ENCODE assay signal across 21 cellular contexts in genomic region chr15:38238311-38238710, GRCh38. TPM values are rescaled to one million over a fixed set of nuclear protein-coding genes. Genes with fewer than 3 reads are reported as not detected.
DNase-seq lines count a peak whose midpoint lies in the region; ATAC-seq and TF ChIP-seq lines count a peak whose summit lies in the region.
"Had no signal": no experiment of that assay in that cellular context is flagged by ENCODE, and none has a peak within 500 bp of the region (broad histone marks: within the 10 kb centered on the region; RNA-seq: fewer than 3 reads in every experiment).

No MANE protein-coding gene starts in this region.

- peak; percentile 41 for ATAC-seq in GM18519 (IDR thresholded peaks at IDR 0.05; ENCODE audit: low FRiP score, unreplicated experiment)
- peak; percentile 70 for ATAC-seq in GM21390 (IDR thresholded peaks at IDR 0.05; ENCODE audit: unreplicated experiment)
- peak; percentile 48 for ATAC-seq in HG03354 (IDR thresholded peaks at IDR 0.05; ENCODE audit: poor library complexity, severe bottlenecking, unreplicated experiment)
- no peak for ATAC-seq in heart right ventricle
- ATAC-seq: activated naive CD4-positive, alpha-beta T cell treated with anti-CD3 and anti-CD28 coated beads, Interleukin-2, amount 50 U/mL, for 72 hours; sciatic nerve had no signal

- TF ChIP-seq CTCF in heart right ventricle (IDR thresholded peaks at IDR 0.05) = no peak

- DNase-seq in NCI-H2227 (lab: John Stamatoyannopoulos, UW; ENCODE audit: unreplicated experiment) (no peak), epidermal melanocyte (ENCODE audit: insufficient read length, low spot score) (no peak), heart right ventricle (no peak), NCI-H82 (lab: John Stamatoyannopoulos, UW) (no peak)
- DNase-seq: activated CD4-positive, alpha-beta T cell treated with anti-CD3 and anti-CD28 coated beads, Interleukin-2, amount 50 U/mL, for 48 hours; DMS79 treated with DMSO at 0.1 percent for 48 hours; islet precursor cell; left ventricle myocardium inferior; mesendoderm; NCI-H1048; NCI-H1694; NCI-H524; stimulated activated naive CD4-positive, alpha-beta T cell had no signal

- no peak overlapping the region for H3K4me3 ChIP-seq in heart right ventricle
- H3K4me3 ChIP-seq: breast epithelium, left ventricle myocardium inferior, suprapubic skin had no signal

- no peaks in the 10 kb centered on the region for H3K27me3 ChIP-seq in heart right ventricle
- H3K27me3 ChIP-seq: breast epithelium, suprapubic skin had no signal

- intact Hi-C loops in heart right ventricle (cut with DNase I) = loop anchor here in 1 of 10 donors (10.0 kb wide), 1 partner anchor 154 kb away; no protein-coding TSS in a partner anchor

- no peak overlapping the region for H3K27ac ChIP-seq in heart right ventricle
- H3K27ac ChIP-seq: breast epithelium, epithelial cell of prostate, left ventricle myocardium inferior, suprapubic skin had no signal

- no peaks in the 10 kb centered on the region for H3K36me3 ChIP-seq in heart right ventricle
- H3K36me3 ChIP-seq: breast epithelium, left ventricle myocardium inferior, suprapubic skin had no signal

- no peaks in the 10 kb centered on the region for H3K9me3 ChIP-seq in heart right ventricle
- H3K9me3 ChIP-seq: breast epithelium, left ventricle myocardium inferior, suprapubic skin had no signal

- no peaks in the 10 kb centered on the region for H3K4me1 ChIP-seq in heart right ventricle
- H3K4me1 ChIP-seq: breast epithelium, left ventricle myocardium inferior, suprapubic skin had no signal

- 98 to 100% methylated on average over 2 of the region's 2 CpGs for whole genome bisulfite sequencing in heart right ventricle, 2 donors

RNA-seq across cellular contexts. Expression of gene SPRED1, which starts 14.3 kb away (rescaled TPM):
- total RNA-seq in heart right ventricle = 10 to 100 TPM in 3 of 10 donors, 1 to 10 TPM in 7; 6.4 to 20.2 (median 7.6) TPM
- polyA plus RNA-seq in heart right ventricle = 1 to 10 TPM; 3.3 to 6.4 TPM

Comparison
In these comparisons a context has a peak if more than half of its experiments do, and no peak if none do; other contexts are left out.
1. ATAC-seq: peak in GM18519 (single experiment), GM21390 (single experiment) and HG03354 (single experiment); none in heart right ventricle (0 of 8).